9 cellular contexts compared by ENCODE assay signal in genomic region chrX:96770315-96770714, GRCh38.
A peak's percentile ranks its signal among the peaks of the same experiment; 100 is the strongest.
DNase-seq lines count a peak whose midpoint lies in the region; ATAC-seq lines count a peak whose summit lies in the region.
"Had no signal": no experiment of that assay in that cellular context is flagged by ENCODE, and none has a peak within 500 bp of the region (broad histone marks: within the 10 kb centered on the region; RNA-seq: fewer than 3 reads in every experiment).

No MANE protein-coding gene starts in this region.

- H3K4me3 ChIP-seq in GM23248, result no peak overlapping the region

- WGBS in GM23248 (ENCODE audit: low coverage in 1 of 2, low lambda C conversion rate in 2 of 2, missing lambda C conversion rate in 2 of 2), 2 experiments, result 27 to 29% methylated on average over 2 of the region's 2 CpGs

- H4K20me1 ChIP-seq in GM23248 (ENCODE audit: insufficient read depth), result no peaks in the 10 kb centered on the region

- H3K27me3 ChIP-seq in GM23248 (replicated peaks; ENCODE audit: insufficient read depth), result no peaks in the 10 kb centered on the region

- no peak overlapping the region for H3K4me2 ChIP-seq in GM23248 (ENCODE audit: unreplicated experiment)

- no peaks in the 10 kb centered on the region for H3F3A ChIP-seq in GM23248 (ENCODE audit: insufficient read depth)

- H3K27ac ChIP-seq in GM23248, result no peak overlapping the region

- H3K36me3 ChIP-seq in GM23248 (ENCODE audit: low read depth), result no peaks in the 10 kb centered on the region

- no peaks in the 10 kb centered on the region for H3K9me3 ChIP-seq in GM23248 (ENCODE audit: low read depth)

- H3K9ac ChIP-seq in GM23248, result no peak overlapping the region

- H3K79me2 ChIP-seq in GM23248 (ENCODE audit: insufficient read depth), result no peaks in the 10 kb centered on the region

- H3K9me2 ChIP-seq in GM23248 (ENCODE audit: insufficient read depth), result no peaks in the 10 kb centered on the region

- H3K4me1 ChIP-seq in GM23248 (ENCODE audit: insufficient read depth), result no peaks in the 10 kb centered on the region

- DNase-seq in AG20443 (ENCODE audit: low spot score) (peak; percentile 7), GM23248 (peak; percentile 45), SW480 (ENCODE audit: low spot score) (peak; percentile 22), inferior parietal cortex (ENCODE audit: extremely low spot score) (peak; percentile 25), SHP77 (lab: John Stamatoyannopoulos, UW) (no peak)
- DNase-seq in activated naive CD4-positive, alpha-beta T cell (lab: John Stamatoyannopoulos, UW), result no peak
- DNase-seq: activated CD4-positive, alpha-beta T cell treated with anti-CD3 and anti-CD28 coated beads, Interleukin-2, amount 10 ng/mL, durations not matched to agents 7 days and 5 days had no signal

- no peak overlapping the region for H2AFZ ChIP-seq in GM23248

- ATAC-seq in GM21529 (IDR thresholded peaks at IDR 0.05; ENCODE audit: unreplicated experiment) (no peak), GM21737 (IDR thresholded peaks at IDR 0.05; ENCODE audit: unreplicated experiment) (no peak)

- in situ Hi-C loops in GM23248 (cut with MboI), result loop anchor here (25.0 kb wide), 1 partner anchor 917 kb away; no protein-coding TSS in a partner anchor

Comparison
In these comparisons a context has a peak if more than half of its experiments do, and no peak if none do; other contexts are left out.
1. DNase-seq: peak in AG20443 (single experiment), GM23248 (single experiment), SW480 (single experiment) and inferior parietal cortex (single experiment); none in SHP77 (0 of 2) and activated naive CD4-positive, alpha-beta T cell (0 of 4).